22 cellular contexts compared by ENCODE assay signal in the genomic region with DNA sequence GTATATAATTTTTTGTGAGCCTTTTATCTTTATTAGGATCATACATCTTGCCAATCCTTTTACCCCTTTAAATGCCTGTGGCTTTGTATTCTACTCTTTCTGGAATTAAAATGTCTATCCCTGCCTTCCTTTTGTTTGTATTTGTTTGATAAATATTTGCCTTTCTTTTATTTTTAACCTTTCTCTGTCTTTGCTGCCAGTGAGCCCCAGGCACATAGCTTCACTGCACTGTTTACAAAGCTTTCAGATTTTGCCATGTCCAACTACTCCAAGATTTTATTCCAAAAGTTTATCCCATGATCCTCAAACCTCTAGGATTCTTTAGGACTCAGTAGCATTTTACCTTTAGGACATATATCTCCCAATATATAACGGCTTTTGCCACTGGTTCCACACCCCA.
DNase-seq lines count a peak whose midpoint lies in the region; ATAC-seq and TF ChIP-seq lines count a peak whose summit lies in the region.
"Had no signal": no experiment of that assay in that cellular context is flagged by ENCODE, and none has a peak within 500 bp of the region (broad histone marks: within the 10 kb centered on the region; RNA-seq: fewer than 3 reads in every experiment).

No MANE protein-coding gene starts in this region.

- H3K27me3 Mint-ChIP-seq in activated T-cell treated with anti-CD3 and anti-CD28 coated beads, Interleukin-2, amount 50 U/mL, for 72 hours (ENCODE audit: low read depth), result no peaks in the 10 kb centered on the region
- no peaks in the 10 kb centered on the region for H3K27me3 Mint-ChIP-seq in activated T-cell treated with anti-CD3 and anti-CD28 coated beads, Interleukin-2, amount 50 U/mL, for 24 hours
- H3K27me3 Mint-ChIP-seq in chondrocyte (ENCODE audit: low read depth), result peaks cover 4% of the 10 kb centered on the region
- H3K27me3 Mint-ChIP-seq: CD4-positive, CD25-positive, alpha-beta regulatory T cell had no signal

- H3K36me3 Mint-ChIP-seq in activated T-cell treated with anti-CD3 and anti-CD28 coated beads, Interleukin-2, amount 50 U/mL, for 72 hours (ENCODE audit: insufficient read depth in 2 of 2), result no peaks in the 10 kb centered on the region
- no peaks in the 10 kb centered on the region for H3K36me3 Mint-ChIP-seq in activated T-cell treated with anti-CD3 and anti-CD28 coated beads, Interleukin-2, amount 50 U/mL, for 24 hours (ENCODE audit: low read depth)
- no peaks in the 10 kb centered on the region for H3K36me3 Mint-ChIP-seq in chondrocyte (ENCODE audit: low read depth)
- H3K36me3 Mint-ChIP-seq: CD14-positive monocyte; CD4-positive, alpha-beta memory T cell; CD4-positive, CD25-positive, alpha-beta regulatory T cell; CD8-positive, alpha-beta memory T cell had no signal

- H3K9me3 ChIP-seq in right lobe of liver, result no peaks in the 10 kb centered on the region
- H3K9me3 ChIP-seq: BE2C, BLaER1 had no signal

- H3K36me3 ChIP-seq in right lobe of liver, result no peaks in the 10 kb centered on the region
- H3K36me3 ChIP-seq: BE2C, BLaER1 had no signal

- peak overlapping the region; percentile 57 for H3K27ac Mint-ChIP-seq in activated T-cell treated with anti-CD3 and anti-CD28 coated beads, Interleukin-2, amount 50 U/mL, for 72 hours
- H3K27ac Mint-ChIP-seq in activated T-cell treated with anti-CD3 and anti-CD28 coated beads, Interleukin-2, amount 50 U/mL, for 24 hours, result no peak overlapping the region
- H3K27ac Mint-ChIP-seq in chondrocyte (ENCODE audit: unreplicated experiment), result no peak overlapping the region
- H3K27ac Mint-ChIP-seq: CD14-positive monocyte; CD4-positive, alpha-beta memory T cell; CD4-positive, CD25-positive, alpha-beta regulatory T cell; CD8-positive, alpha-beta memory T cell had no signal

- intact Hi-C loops in right lobe of liver (cut with DNase I), result no loop called here

- TF ChIP-seq CTCF in 22Rv1 (IDR thresholded peaks at IDR 0.05) (no peak), right lobe of liver (IDR thresholded peaks at IDR 0.05) (no peak), chondrocyte (IDR thresholded peaks at IDR 0.05) (no peak)

- DNase-seq in activated T-cell treated with anti-CD3 and anti-CD28 coated beads, Interleukin-2, amount 50 U/mL, for 72 hours, result no peak
- no peak for DNase-seq in activated T-cell treated with anti-CD3 and anti-CD28 coated beads, Interleukin-2, amount 50 U/mL, for 24 hours
- DNase-seq in right lobe of liver (no peak), chondrocyte (ENCODE audit: low spot score) (no peak)
- DNase-seq: 8988T; ACHN; BE2C; C1 segment of cervical spinal cord; CD4-positive, alpha-beta memory T cell; CD4-positive, CD25-positive, alpha-beta regulatory T cell; CD8-positive, alpha-beta memory T cell; COR-L47; DMS 273 treated with DMSO at 0.1 percent for 48 hours; DMS153; DMS53; DMS79; DND-41; EL; GDM1 had no signal

- no peak for TF ChIP-seq POLR2A in right lobe of liver (IDR thresholded peaks at IDR 0.05)

- no peak overlapping the region for H3K4me3 Mint-ChIP-seq in activated T-cell treated with anti-CD3 and anti-CD28 coated beads, Interleukin-2, amount 50 U/mL, for 72 hours
- no peak overlapping the region for H3K4me3 Mint-ChIP-seq in activated T-cell treated with anti-CD3 and anti-CD28 coated beads, Interleukin-2, amount 50 U/mL, for 24 hours
- H3K4me3 Mint-ChIP-seq in chondrocyte (ENCODE audit: unreplicated experiment), result no peak overlapping the region
- H3K4me3 Mint-ChIP-seq: CD14-positive monocyte; CD4-positive, alpha-beta memory T cell; CD4-positive, CD25-positive, alpha-beta regulatory T cell; CD8-positive, alpha-beta memory T cell had no signal

- no peak overlapping the region for H3K4me3 ChIP-seq in right lobe of liver
- H3K4me3 ChIP-seq: BLaER1 had no signal

- H3K4me1 Mint-ChIP-seq in activated T-cell treated with anti-CD3 and anti-CD28 coated beads, Interleukin-2, amount 50 U/mL, for 72 hours (ENCODE audit: low read depth), result no peaks in the 10 kb centered on the region
- no peaks in the 10 kb centered on the region for H3K4me1 Mint-ChIP-seq in activated T-cell treated with anti-CD3 and anti-CD28 coated beads, Interleukin-2, amount 50 U/mL, for 24 hours (ENCODE audit: low read depth)
- H3K4me1 Mint-ChIP-seq in chondrocyte (ENCODE audit: low read depth), result no peaks in the 10 kb centered on the region
- H3K4me1 Mint-ChIP-seq: CD14-positive monocyte; CD4-positive, alpha-beta memory T cell; CD4-positive, CD25-positive, alpha-beta regulatory T cell; CD8-positive, alpha-beta memory T cell had no signal

- WGBS in right lobe of liver (ENCODE audit: insufficient coverage, low coverage, low lambda C conversion rate, missing lambda C conversion rate), result 29% methylated on average over 1 of the region's 1 CpG

- peaks cover 0 to 13% (median 2%) of the 10 kb centered on the region in 4 donors for H3K4me1 ChIP-seq in right lobe of liver
- H3K4me1 ChIP-seq: BE2C, BLaER1 had no signal

- no peaks in the 10 kb centered on the region for H3K27me3 ChIP-seq in right lobe of liver
- H3K27me3 ChIP-seq: BE2C, BLaER1 had no signal

- no peaks in the 10 kb centered on the region for H3K9me3 Mint-ChIP-seq in activated T-cell treated with anti-CD3 and anti-CD28 coated beads, Interleukin-2, amount 50 U/mL, for 72 hours
- H3K9me3 Mint-ChIP-seq in activated T-cell treated with anti-CD3 and anti-CD28 coated beads, Interleukin-2, amount 50 U/mL, for 24 hours, result peaks cover 7% of the 10 kb centered on the region
- no peaks in the 10 kb centered on the region for H3K9me3 Mint-ChIP-seq in chondrocyte (ENCODE audit: low read depth)

- no peak for ATAC-seq in activated T-cell treated with anti-CD3 and anti-CD28 coated beads, Interleukin-2, amount 50 U/mL, for 72 hours (replicated peaks in 1 of 2)
- peak; percentile 83 to 88 (median 84) for ATAC-seq in right lobe of liver

- H3K27ac ChIP-seq in 22Rv1 (peak overlapping the region; percentile 81), right lobe of liver (no peak overlapping the region)
- H3K27ac ChIP-seq: BLaER1 had no signal

Comparison
In these comparisons a context has a peak if more than half of its experiments do, and no peak if none do; other contexts are left out.
1. ATAC-seq: peak in right lobe of liver (4 of 4); none in activated T-cell treated with anti-CD3 and anti-CD28 coated beads, Interleukin-2, amount 50 U/mL, for 72 hours (0 of 2).